Comparison of ENCODE assay signal across 1 cellular context in the genomic region with DNA sequence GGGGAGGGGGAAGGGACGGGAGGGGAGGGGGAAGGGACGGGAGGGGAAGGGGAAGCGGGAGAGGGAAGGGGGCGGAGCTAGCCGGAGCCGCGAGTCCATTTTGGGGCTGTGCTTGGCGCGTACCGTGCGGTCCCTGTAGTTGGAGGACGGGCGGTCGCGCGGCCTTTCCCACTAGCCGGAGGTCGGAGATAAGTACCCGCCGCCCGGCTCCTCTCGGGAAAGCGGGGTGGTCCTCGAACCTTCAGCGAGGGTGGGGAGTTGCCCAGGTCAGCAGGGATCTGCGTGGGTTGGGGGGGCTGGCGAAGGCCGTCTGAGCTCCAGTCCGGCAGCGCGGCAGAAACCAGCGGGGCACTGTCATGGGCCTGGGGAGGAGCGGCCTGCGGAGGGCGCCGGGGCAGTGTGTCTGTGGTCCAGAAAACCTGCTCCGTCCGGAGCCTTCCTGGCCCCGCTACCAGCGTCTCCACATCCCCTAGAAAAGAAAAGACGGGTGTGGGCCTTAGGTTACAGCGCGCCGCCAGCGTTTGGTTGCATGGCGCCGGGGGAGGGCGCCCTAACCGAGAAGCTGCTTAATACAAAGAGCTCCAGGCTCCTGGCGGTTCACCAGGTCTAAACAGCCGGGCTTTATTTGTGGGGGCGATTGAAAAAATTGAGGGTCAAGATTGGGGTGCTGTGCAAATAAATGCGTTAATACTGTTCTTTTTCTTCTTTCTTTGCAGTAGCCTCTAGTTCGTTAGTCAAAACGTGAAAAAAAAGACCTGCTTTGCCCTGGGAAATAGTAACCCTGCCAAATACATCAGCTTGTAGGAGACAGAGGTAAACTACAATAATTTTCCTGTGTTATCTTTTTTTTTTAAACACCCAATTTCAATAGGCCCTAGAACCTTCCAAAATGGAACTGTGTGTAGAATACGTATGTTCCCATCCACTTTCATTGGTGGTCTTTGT.
TF ChIP-seq lines count a peak whose summit lies in the region.

TRIM13 (plus strand) TSS at position 92 of the 945 bp plus-strand sequence. CDS start 14,899 bp downstream, outside the sequence.

TF ChIP-seq in HepG2, 621 proteins besides CTCF, POLR2A, EP300 and RAD21 (continued from another document and continues in another):
- TF ChIP-seq, protein P1, sequence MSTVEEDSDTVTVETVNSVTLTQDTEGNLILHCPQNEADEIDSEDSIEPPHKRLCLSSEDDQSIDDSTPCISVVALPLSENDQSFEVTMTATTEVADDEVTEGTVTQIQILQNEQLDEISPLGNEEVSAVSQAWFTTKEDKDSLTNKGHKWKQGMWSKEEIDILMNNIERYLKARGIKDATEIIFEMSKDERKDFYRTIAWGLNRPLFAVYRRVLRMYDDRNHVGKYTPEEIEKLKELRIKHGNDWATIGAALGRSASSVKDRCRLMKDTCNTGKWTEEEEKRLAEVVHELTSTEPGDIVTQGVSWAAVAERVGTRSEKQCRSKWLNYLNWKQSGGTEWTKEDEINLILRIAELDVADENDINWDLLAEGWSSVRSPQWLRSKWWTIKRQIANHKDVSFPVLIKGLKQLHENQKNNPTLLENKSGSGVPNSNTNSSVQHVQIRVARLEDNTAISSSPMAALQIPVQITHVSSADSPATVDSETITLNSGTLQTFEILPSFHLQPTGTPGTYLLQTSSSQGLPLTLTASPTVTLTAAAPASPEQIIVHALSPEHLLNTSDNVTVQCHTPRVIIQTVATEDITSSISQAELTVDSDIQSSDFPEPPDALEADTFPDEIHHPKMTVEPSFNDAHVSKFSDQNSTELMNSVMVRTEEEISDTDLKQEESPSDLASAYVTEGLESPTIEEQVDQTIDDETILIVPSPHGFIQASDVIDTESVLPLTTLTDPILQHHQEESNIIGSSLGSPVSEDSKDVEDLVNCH (CRISPR knock-in tag; IDR thresholded peaks at IDR 0.05): no peak
- TF ChIP-seq THYN1 (CRISPR knock-in tag; IDR thresholded peaks at IDR 0.05; ENCODE audit: borderline replicate concordance, low read depth) (no peak), ZBTB8A (CRISPR knock-in tag; IDR thresholded peaks at IDR 0.05; ENCODE audit: borderline replicate concordance, low read depth) (no peak), ZNF552 (CRISPR knock-in tag; IDR thresholded peaks at IDR 0.05; ENCODE audit: borderline replicate concordance) (no peak), ZBTB2 (CRISPR knock-in tag; IDR thresholded peaks at IDR 0.05; ENCODE audit: low read depth) (peak; percentile 8; the same call in 1 of the 2 replicates), ZSCAN31 (CRISPR knock-in tag; IDR thresholded peaks at IDR 0.05; ENCODE audit: low read depth) (peak; percentile 71; the same call in 1 of the 2 replicates), MAFG (CRISPR knock-in tag; IDR thresholded peaks at IDR 0.05) (no peak), CBFB (CRISPR knock-in tag; IDR thresholded peaks at IDR 0.05) (no peak), ZNF501 (CRISPR knock-in tag; IDR thresholded peaks at IDR 0.05) (peak; percentile 21; the same call in 1 of the 2 replicates), CCAR2 (optimal IDR thresholded peaks at IDR 0.05; ENCODE audit: low read depth, low read length) (no peak), ZNF567 (CRISPR knock-in tag; IDR thresholded peaks at IDR 0.05; ENCODE audit: borderline replicate concordance) (no peak), AGO1 (IDR thresholded peaks at IDR 0.05; ENCODE audit: low read depth, low read length, poor library complexity, severe bottlenecking) (no peak), ELF4 (CRISPR knock-in tag; IDR thresholded peaks at IDR 0.05; ENCODE audit: borderline replicate concordance) (no peak), PAX8 (CRISPR knock-in tag; IDR thresholded peaks at IDR 0.05; ENCODE audit: borderline replicate concordance) (no peak), THAP11 (CRISPR knock-in tag; IDR thresholded peaks at IDR 0.05) (peak; percentile 54; the same call in 1 of the 2 replicates), STAT5B (CRISPR knock-in tag; IDR thresholded peaks at IDR 0.05) (no peak), ZNF251 (CRISPR knock-in tag; IDR thresholded peaks at IDR 0.05) (no peak), ZFX (CRISPR knock-in tag; IDR thresholded peaks at IDR 0.05; ENCODE audit: low read depth) (peak; percentile 91), MZF1 (CRISPR knock-in tag; IDR thresholded peaks at IDR 0.05; ENCODE audit: borderline replicate concordance) (no peak), FOXJ3 (CRISPR knock-in tag; IDR thresholded peaks at IDR 0.05; ENCODE audit: borderline replicate concordance) (no peak; the same call in 1 of the 2 replicates), KDM3A (CRISPR knock-in tag; IDR thresholded peaks at IDR 0.05; ENCODE audit: low read depth) (0 out of 2 replicates have a peak, but pooled peaks have one; percentile 80), ZNF329 (CRISPR knock-in tag; IDR thresholded peaks at IDR 0.05; ENCODE audit: low read depth) (no peak), JUND (CRISPR knock-in tag; IDR thresholded peaks at IDR 0.05) (no peak), ZNF761 (CRISPR knock-in tag; conservative IDR thresholded peaks at IDR 0.05) (no peak; the same call in 1 of the 2 replicates), ZNF598 (CRISPR knock-in tag; IDR thresholded peaks at IDR 0.05; ENCODE audit: borderline replicate concordance) (no peak), KDM5B (CRISPR knock-in tag; IDR thresholded peaks at IDR 0.05; ENCODE audit: borderline replicate concordance) (no peak), ZNF839 (CRISPR knock-in tag; IDR thresholded peaks at IDR 0.05; ENCODE audit: borderline replicate concordance) (no peak), SIX1 (CRISPR knock-in tag; IDR thresholded peaks at IDR 0.05; ENCODE audit: borderline replicate concordance) (no peak), SMAD9 (CRISPR knock-in tag; IDR thresholded peaks at IDR 0.05) (no peak), ZNF367 (CRISPR knock-in tag; IDR thresholded peaks at IDR 0.05; ENCODE audit: borderline replicate concordance) (peak; percentile 36; the same call in 1 of the 2 replicates), SNAPC4 (CRISPR knock-in tag; IDR thresholded peaks at IDR 0.05) (no peak), MYNN (CRISPR knock-in tag; IDR thresholded peaks at IDR 0.05; ENCODE audit: low read depth) (no peak), CBX1 (IDR thresholded peaks at IDR 0.05; ENCODE audit: low read depth) (peak; percentile 49), XBP1 (CRISPR knock-in tag; IDR thresholded peaks at IDR 0.05) (no peak), FOXA3 (CRISPR knock-in tag; IDR thresholded peaks at IDR 0.05) (no peak), ZNF576 (CRISPR knock-in tag; IDR thresholded peaks at IDR 0.05) (no peak), ZNF564 (CRISPR knock-in tag; IDR thresholded peaks at IDR 0.05) (peak; percentile 90), MTA3 (CRISPR knock-in tag; IDR thresholded peaks at IDR 0.05) (no peak), ZNF20 (CRISPR knock-in tag; IDR thresholded peaks at IDR 0.05) (no peak), TRIM24 (CRISPR knock-in tag; IDR thresholded peaks at IDR 0.05) (no peak), MED13 (CRISPR knock-in tag; IDR thresholded peaks at IDR 0.05) (peak; percentile 61; the same call in 1 of the 2 replicates), HHEX (CRISPR knock-in tag; IDR thresholded peaks at IDR 0.05) (no peak), ZNF674 (CRISPR knock-in tag; IDR thresholded peaks at IDR 0.05; ENCODE audit: low read depth) (no peak), KLF9 (CRISPR knock-in tag; IDR thresholded peaks at IDR 0.05; ENCODE audit: low read depth) (no peak), SETDB1 (CRISPR knock-in tag; IDR thresholded peaks at IDR 0.05; ENCODE audit: borderline replicate concordance) (no peak), SRY (CRISPR knock-in tag; IDR thresholded peaks at IDR 0.05) (0 out of 2 replicates have a peak, but pooled peaks have one; percentile 34), SSRP1 (CRISPR knock-in tag; IDR thresholded peaks at IDR 0.05) (no peak), ZNF788 (CRISPR knock-in tag; IDR thresholded peaks at IDR 0.05; ENCODE audit: borderline replicate concordance) (no peak; the same call in 1 of the 2 replicates), ZNF784 (CRISPR knock-in tag; IDR thresholded peaks at IDR 0.05; ENCODE audit: borderline replicate concordance) (no peak; the same call in 1 of the 2 replicates), HNF4G (IDR thresholded peaks at IDR 0.05; ENCODE audit: borderline replicate concordance, low read depth, low read length) (no peak), HNF4G (CRISPR knock-in tag; IDR thresholded peaks at IDR 0.05; ENCODE audit: borderline replicate concordance, low read depth) (no peak), ZNF383 (CRISPR knock-in tag; IDR thresholded peaks at IDR 0.05; ENCODE audit: borderline replicate concordance) (no peak), RNF2 (conservative IDR thresholded peaks at IDR 0.05; ENCODE audit: low read depth) (no peak), NFKB2 (CRISPR knock-in tag; IDR thresholded peaks at IDR 0.05; ENCODE audit: borderline replicate concordance) (peak; percentile 62; the same call in 1 of the 2 replicates), ZNF780A (CRISPR knock-in tag; IDR thresholded peaks at IDR 0.05) (no peak)
- TF ChIP-seq, protein P2, sequence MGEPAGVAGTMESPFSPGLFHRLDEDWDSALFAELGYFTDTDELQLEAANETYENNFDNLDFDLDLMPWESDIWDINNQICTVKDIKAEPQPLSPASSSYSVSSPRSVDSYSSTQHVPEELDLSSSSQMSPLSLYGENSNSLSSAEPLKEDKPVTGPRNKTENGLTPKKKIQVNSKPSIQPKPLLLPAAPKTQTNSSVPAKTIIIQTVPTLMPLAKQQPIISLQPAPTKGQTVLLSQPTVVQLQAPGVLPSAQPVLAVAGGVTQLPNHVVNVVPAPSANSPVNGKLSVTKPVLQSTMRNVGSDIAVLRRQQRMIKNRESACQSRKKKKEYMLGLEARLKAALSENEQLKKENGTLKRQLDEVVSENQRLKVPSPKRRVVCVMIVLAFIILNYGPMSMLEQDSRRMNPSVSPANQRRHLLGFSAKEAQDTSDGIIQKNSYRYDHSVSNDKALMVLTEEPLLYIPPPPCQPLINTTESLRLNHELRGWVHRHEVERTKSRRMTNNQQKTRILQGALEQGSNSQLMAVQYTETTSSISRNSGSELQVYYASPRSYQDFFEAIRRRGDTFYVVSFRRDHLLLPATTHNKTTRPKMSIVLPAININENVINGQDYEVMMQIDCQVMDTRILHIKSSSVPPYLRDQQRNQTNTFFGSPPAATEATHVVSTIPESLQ (CRISPR knock-in tag; conservative IDR thresholded peaks at IDR 0.05): no peak
- TF ChIP-seq, protein P3, sequence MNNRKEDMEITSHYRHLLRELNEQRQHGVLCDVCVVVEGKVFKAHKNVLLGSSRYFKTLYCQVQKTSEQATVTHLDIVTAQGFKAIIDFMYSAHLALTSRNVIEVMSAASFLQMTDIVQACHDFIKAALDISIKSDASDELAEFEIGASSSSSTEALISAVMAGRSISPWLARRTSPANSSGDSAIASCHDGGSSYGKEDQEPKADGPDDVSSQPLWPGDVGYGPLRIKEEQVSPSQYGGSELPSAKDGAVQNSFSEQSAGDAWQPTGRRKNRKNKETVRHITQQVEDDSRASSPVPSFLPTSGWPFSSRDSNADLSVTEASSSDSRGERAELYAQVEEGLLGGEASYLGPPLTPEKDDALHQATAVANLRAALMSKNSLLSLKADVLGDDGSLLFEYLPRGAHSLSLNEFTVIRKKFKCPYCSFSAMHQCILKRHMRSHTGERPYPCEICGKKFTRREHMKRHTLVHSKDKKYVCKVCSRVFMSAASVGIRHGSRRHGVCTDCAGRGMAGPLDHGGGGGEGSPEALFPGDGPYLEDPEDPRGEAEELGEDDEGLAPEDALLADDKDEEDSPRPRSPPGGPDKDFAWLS (CRISPR knock-in tag; IDR thresholded peaks at IDR 0.05; ENCODE audit: borderline replicate concordance): no peak
